ENCODE assay signal across 2 cellular contexts in the genomic region with DNA sequence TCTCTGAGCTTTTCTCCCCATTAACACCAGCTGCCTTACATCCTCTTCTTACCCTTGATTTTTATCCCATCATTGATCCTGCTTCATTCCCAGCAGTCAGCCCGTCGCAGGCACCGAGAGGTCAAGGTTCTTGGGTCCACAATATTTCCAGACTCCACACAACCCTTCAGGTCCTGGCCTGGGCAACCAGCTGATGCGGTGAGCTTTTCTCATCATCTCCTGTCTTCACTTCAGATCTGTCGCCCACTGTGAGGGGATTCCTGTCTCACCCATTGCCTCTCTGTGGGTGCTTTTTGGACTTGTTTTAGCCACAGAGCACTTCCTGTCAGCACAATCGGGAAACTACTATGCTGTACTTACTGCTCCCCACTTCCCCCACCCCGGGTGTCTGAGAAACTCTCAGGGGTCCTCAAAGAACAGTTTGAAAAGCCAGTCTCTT.
TF ChIP-seq lines count a peak whose summit lies in the region.

No MANE protein-coding gene starts in this region.

TF ChIP-seq in liver, 16 proteins besides CTCF, POLR2A, EP300 and RAD21:
- TF ChIP-seq RXRA (IDR thresholded peaks at IDR 0.05) = peak in 1 of 2 donors; percentile 23
- no peak for TF ChIP-seq FOXA1 (IDR thresholded peaks at IDR 0.05)
- TF ChIP-seq JUND (IDR thresholded peaks at IDR 0.05) = no peak
- TF ChIP-seq HNF4A (conservative IDR thresholded peaks at IDR 0.05) = peak; percentile 50 to 57

TF ChIP-seq in HepG2, 621 proteins besides CTCF, POLR2A, EP300 and RAD21:
- TF ChIP-seq JDP2 (CRISPR knock-in tag; IDR thresholded peaks at IDR 0.05; ENCODE audit: borderline replicate concordance) (no peak), HMG20A (CRISPR knock-in tag; IDR thresholded peaks at IDR 0.05; ENCODE audit: borderline replicate concordance) (no peak), SUZ12 (IDR thresholded peaks at IDR 0.05; ENCODE audit: low read depth, low read length) (no peak), MIER2 (CRISPR knock-in tag; IDR thresholded peaks at IDR 0.05) (no peak), GTF3A (CRISPR knock-in tag; conservative IDR thresholded peaks at IDR 0.05) (no peak), ZNF747 (CRISPR knock-in tag; IDR thresholded peaks at IDR 0.05; ENCODE audit: borderline replicate concordance) (no peak), ZMYM3 (CRISPR knock-in tag; IDR thresholded peaks at IDR 0.05) (no peak), FIP1L1 (IDR thresholded peaks at IDR 0.05; ENCODE audit: borderline replicate concordance, insufficient read depth, low read depth, low read length) (no peak), SNRNP70 (IDR thresholded peaks at IDR 0.05; ENCODE audit: low read depth, low read length) (no peak), MTA1 (CRISPR knock-in tag; IDR thresholded peaks at IDR 0.05; ENCODE audit: borderline replicate concordance) (no peak), KLF16 (CRISPR knock-in tag; IDR thresholded peaks at IDR 0.05) (no peak), HMG20B (CRISPR knock-in tag; conservative IDR thresholded peaks at IDR 0.05) (no peak), NFATC3 (CRISPR knock-in tag; IDR thresholded peaks at IDR 0.05) (no peak), KDM6A (CRISPR knock-in tag; IDR thresholded peaks at IDR 0.05; ENCODE audit: low read depth) (no peak)
- TF ChIP-seq, protein P1, sequence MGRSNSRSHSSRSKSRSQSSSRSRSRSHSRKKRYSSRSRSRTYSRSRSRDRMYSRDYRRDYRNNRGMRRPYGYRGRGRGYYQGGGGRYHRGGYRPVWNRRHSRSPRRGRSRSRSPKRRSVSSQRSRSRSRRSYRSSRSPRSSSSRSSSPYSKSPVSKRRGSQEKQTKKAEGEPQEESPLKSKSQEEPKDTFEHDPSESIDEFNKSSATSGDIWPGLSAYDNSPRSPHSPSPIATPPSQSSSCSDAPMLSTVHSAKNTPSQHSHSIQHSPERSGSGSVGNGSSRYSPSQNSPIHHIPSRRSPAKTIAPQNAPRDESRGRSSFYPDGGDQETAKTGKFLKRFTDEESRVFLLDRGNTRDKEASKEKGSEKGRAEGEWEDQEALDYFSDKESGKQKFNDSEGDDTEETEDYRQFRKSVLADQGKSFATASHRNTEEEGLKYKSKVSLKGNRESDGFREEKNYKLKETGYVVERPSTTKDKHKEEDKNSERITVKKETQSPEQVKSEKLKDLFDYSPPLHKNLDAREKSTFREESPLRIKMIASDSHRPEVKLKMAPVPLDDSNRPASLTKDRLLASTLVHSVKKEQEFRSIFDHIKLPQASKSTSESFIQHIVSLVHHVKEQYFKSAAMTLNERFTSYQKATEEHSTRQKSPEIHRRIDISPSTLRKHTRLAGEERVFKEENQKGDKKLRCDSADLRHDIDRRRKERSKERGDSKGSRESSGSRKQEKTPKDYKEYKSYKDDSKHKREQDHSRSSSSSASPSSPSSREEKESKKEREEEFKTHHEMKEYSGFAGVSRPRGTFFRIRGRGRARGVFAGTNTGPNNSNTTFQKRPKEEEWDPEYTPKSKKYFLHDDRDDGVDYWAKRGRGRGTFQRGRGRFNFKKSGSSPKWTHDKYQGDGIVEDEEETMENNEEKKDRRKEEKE (IDR thresholded peaks at IDR 0.05) = no peak
